In the genomic region with DNA sequence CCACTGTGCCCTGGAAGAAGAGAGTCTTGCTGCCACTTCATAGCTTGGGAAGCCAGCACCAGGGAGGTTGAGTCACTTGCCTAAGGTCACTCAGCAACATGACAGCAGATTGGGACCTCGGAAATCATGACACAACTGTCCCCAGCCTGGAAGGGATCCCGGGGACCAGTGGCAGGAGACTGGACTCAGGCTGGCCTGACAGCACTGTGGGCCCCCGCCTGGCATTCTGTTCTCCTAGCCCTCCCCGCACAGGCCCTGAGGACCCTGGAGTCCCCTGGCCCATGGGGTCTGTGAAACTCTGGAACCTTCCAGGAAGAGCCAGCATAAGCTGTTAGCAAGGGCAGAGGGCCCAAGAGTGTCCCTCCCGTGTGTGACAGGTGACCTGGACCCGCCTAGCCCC, we compare ENCODE assay signal across 13 cellular contexts.
DNase-seq lines count a peak whose midpoint lies in the region; ATAC-seq and TF ChIP-seq lines count a peak whose summit lies in the region.
"Had no signal": no experiment of that assay in that cellular context is flagged by ENCODE, and none has a peak within 500 bp of the region (broad histone marks: within the 10 kb centered on the region; RNA-seq: fewer than 3 reads in every experiment).

No MANE protein-coding gene starts in this region.

- intact Hi-C loops in sigmoid colon (cut with DNase I): no loop called here

- peaks cover 75% of the 10 kb centered on the region for H3K79me2 ChIP-seq in ACC112 (ENCODE audit: control insufficient read depth, insufficient read depth, low read length, unreplicated experiment)

- H3K27ac ChIP-seq in ACC112 (ENCODE audit: low read depth, low read length) (peak overlapping the region; percentile 74), RWPE1 (peak overlapping the region; percentile 83), right atrium auricular region (peak overlapping the region; percentile 84 to 86), sigmoid colon (peak overlapping the region; percentile 87 to 98 (median 94)), suprapubic skin (no peak overlapping the region)
- H3K27ac ChIP-seq: VCaP had no signal

- WGBS in sigmoid colon, 2 donors: 63 to 79% methylated on average over 6 of the region's 6 CpGs
- 100% methylated on average over 1 of the region's 6 CpGs for WGBS in suprapubic skin

- CTCF ChIA-PET in RWPE1 (lab: Yijun Ruan, JAX): no interaction called here

- H3K4me1 ChIP-seq in ACC112 (ENCODE audit: control insufficient read depth, insufficient read depth, low read length, unreplicated experiment): peaks cover 19% of the 10 kb centered on the region
- peaks cover 0 to 48% of the 10 kb centered on the region in 2 donors for H3K4me1 ChIP-seq in right atrium auricular region
- H3K4me1 ChIP-seq in sigmoid colon: peaks cover 0 to 93% (median 82%) of the 10 kb centered on the region in 4 donors
- peaks cover 31% of the 10 kb centered on the region for H3K4me1 ChIP-seq in suprapubic skin

- H3K4me3 ChIP-seq in ACC112 (ENCODE audit: low read depth, low read length) (no peak overlapping the region), right atrium auricular region (no peak overlapping the region), sigmoid colon (no peak overlapping the region), suprapubic skin (no peak overlapping the region)

- H3K9me3 ChIP-seq in right atrium auricular region: no peaks in the 10 kb centered on the region
- H3K9me3 ChIP-seq in sigmoid colon: no peaks in the 10 kb centered on the region
- H3K9me3 ChIP-seq in suprapubic skin: no peaks in the 10 kb centered on the region

- DNase-seq in RWPE1 (ENCODE audit: low spot score) (no peak), right atrium auricular region (ENCODE audit: low spot score) (no peak), sigmoid colon (no peak), suprapubic skin (ENCODE audit: low spot score in 2 of 2) (no peak), A172 (ENCODE audit: low spot score) (no peak)
- no peak for DNase-seq in activated effector memory CD4-positive, alpha-beta T cell treated with anti-CD3 and anti-CD28 coated beads, Interleukin-2, amount 50 U/mL, for 16 hours
- DNase-seq: activated gamma-delta T cell; effector CD8-positive, alpha-beta T cell; H7; immature natural killer cell had no signal

- ATAC-seq in HG02885 (IDR thresholded peaks at IDR 0.05; ENCODE audit: poor library complexity, unreplicated experiment): no peak

- TF ChIP-seq CTCF in RWPE1 (conservative IDR thresholded peaks at IDR 0.05; ENCODE audit: low read depth) (no peak), right atrium auricular region (IDR thresholded peaks at IDR 0.05) (no peak), sigmoid colon (IDR thresholded peaks at IDR 0.05) (no peak), suprapubic skin (IDR thresholded peaks at IDR 0.05) (no peak)

- peaks cover 25% of the 10 kb centered on the region for H3K36me3 ChIP-seq in ACC112 (ENCODE audit: insufficient read depth, low read length)
- H3K36me3 ChIP-seq in right atrium auricular region: peaks cover 2% of the 10 kb centered on the region
- H3K36me3 ChIP-seq in sigmoid colon: peaks cover 4 to 14% (median 8%) of the 10 kb centered on the region in 4 donors
- no peaks in the 10 kb centered on the region for H3K36me3 ChIP-seq in suprapubic skin

- H3K27me3 ChIP-seq in ACC112 (ENCODE audit: insufficient read depth, low read length) (no peaks in the 10 kb centered on the region), right atrium auricular region (no peaks in the 10 kb centered on the region), sigmoid colon (no peaks in the 10 kb centered on the region), suprapubic skin (peaks cover 36% of the 10 kb centered on the region)

- no peak for TF ChIP-seq POLR2A in sigmoid colon (IDR thresholded peaks at IDR 0.05)
- no peak for TF ChIP-seq POLR2A in suprapubic skin (IDR thresholded peaks at IDR 0.05)

- no peak overlapping the region for H2AFZ ChIP-seq in ACC112 (ENCODE audit: low read length, unreplicated experiment)

- no peak for TF ChIP-seq EP300 in sigmoid colon (IDR thresholded peaks at IDR 0.05)
- TF ChIP-seq EP300 in suprapubic skin (IDR thresholded peaks at IDR 0.05): no peak

- POLR2A ChIA-PET in RWPE1 (lab: Yijun Ruan, JAX; ENCODE audit: low non-redundant PET): no interaction called here
